In genomic region chr2:199989822-199990221, GRCh38 we compare ENCODE assay signal across 21 cellular contexts.
"Had no signal": no experiment of that assay in that cellular context is flagged by ENCODE, and none has a peak within 500 bp of the region (broad histone marks: within the 10 kb centered on the region; RNA-seq: fewer than 3 reads in every experiment).

No MANE protein-coding gene starts in this region.

- H3K27ac ChIP-seq: coronary artery, gastrocnemius medialis, heart right ventricle, sigmoid colon, skin epidermis, stomach, thoracic aorta had no signal

- FAIRE-seq: endothelial cell of umbilical vein, kidney had no signal

- DNase-seq: effector CD4-positive, alpha-beta T cell; endodermal cell; gastrocnemius medialis; heart right ventricle; immature natural killer cell; kidney; left cardiac atrium; left ventricle myocardium superior; natural killer cell; posterior cingulate gyrus; sigmoid colon; stimulated activated CD4-positive, alpha-beta T cell treated with anti-CD3 and anti-CD28 coated beads, Interleukin-12 subunit alpha, Interleukin-12 subunit beta, amount 100 ng/mL, for 4 hours; stimulated activated naive CD4-positive, alpha-beta T cell; stomach; substantia nigra had no signal

- H3K9me3 ChIP-seq: gastrocnemius medialis, heart right ventricle, sigmoid colon, stomach, thoracic aorta had no signal

- H3K27me3 ChIP-seq: gastrocnemius medialis, heart right ventricle, sigmoid colon, stomach had no signal

- H3K36me3 ChIP-seq: gastrocnemius medialis, heart right ventricle, sigmoid colon, stomach, thoracic aorta had no signal

- ATAC-seq: esophagus mucosa, gastrocnemius medialis, heart right ventricle, left cardiac atrium, left ventricle myocardium superior, natural killer cell had no signal

- H3K4me1 ChIP-seq: sigmoid colon had no signal

- H3K4me3 ChIP-seq: coronary artery, gastrocnemius medialis, heart right ventricle, lung, sigmoid colon, skin epidermis, stomach, thoracic aorta had no signal
